In the genomic region with DNA sequence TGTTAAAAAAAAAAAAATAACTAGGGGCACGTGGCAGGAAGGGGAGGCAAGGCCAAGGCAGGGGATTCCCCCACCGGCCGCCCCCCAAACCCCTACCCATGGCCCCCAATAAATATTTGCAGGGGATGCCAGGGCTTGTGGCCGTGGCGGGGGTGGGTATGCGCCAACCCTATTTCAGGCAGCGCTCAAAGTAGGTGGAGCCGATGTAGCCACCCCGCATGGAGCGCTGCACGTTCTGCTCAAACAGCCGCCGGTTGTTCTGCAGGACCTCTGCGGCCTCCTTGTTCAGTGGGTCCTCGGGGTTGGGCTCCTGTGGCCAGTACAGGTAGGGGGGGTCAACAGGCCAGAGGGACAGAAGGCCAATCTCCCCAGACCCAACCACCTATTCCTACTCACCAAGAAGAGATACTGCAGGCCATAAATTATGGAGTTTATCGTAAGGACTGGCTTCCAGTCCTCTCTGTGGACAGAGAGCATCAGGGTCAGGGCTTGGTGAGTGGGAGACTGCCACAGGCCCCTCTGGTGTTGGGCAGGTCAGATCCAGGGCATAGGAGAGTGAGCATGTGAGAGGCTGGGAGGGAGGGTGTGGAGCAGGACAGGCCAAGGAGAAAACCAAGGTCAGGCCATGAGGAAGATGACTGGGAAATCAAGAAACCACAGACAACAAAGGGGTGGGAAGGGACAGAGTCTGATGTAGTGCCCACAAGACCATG, we compare ENCODE assay signal across 2 cellular contexts.
TF ChIP-seq lines count a peak whose summit lies in the region.

No MANE protein-coding gene starts in this region.

TF ChIP-seq in SK-N-SH, 30 proteins besides CTCF, POLR2A, EP300 and RAD21:
- TF ChIP-seq GABPA (IDR thresholded peaks at IDR 0.05; ENCODE audit: low read depth) (no peak), GATA2 (CRISPR knock-in tag; IDR thresholded peaks at IDR 0.05) (no peak), FOXM1 (IDR thresholded peaks at IDR 0.05; ENCODE audit: low read depth) (no peak), JUND (IDR thresholded peaks at IDR 0.05) (no peak), TEAD4 (IDR thresholded peaks at IDR 0.05; ENCODE audit: borderline replicate concordance, insufficient read depth) (no peak), NFIC (IDR thresholded peaks at IDR 0.05; ENCODE audit: borderline replicate concordance) (no peak)
- TF ChIP-seq, protein P1, sequence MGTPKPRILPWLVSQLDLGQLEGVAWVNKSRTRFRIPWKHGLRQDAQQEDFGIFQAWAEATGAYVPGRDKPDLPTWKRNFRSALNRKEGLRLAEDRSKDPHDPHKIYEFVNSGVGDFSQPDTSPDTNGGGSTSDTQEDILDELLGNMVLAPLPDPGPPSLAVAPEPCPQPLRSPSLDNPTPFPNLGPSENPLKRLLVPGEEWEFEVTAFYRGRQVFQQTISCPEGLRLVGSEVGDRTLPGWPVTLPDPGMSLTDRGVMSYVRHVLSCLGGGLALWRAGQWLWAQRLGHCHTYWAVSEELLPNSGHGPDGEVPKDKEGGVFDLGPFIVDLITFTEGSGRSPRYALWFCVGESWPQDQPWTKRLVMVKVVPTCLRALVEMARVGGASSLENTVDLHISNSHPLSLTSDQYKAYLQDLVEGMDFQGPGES (IDR thresholded peaks at IDR 0.05; ENCODE audit: low read depth, low read length), result no peak

TF ChIP-seq in SK-N-SH treated with all-trans-retinoic acid at 6 μM for 48 hours, 23 proteins besides CTCF, POLR2A, EP300 and RAD21:
- no peak for TF ChIP-seq ZNF565 (CRISPR knock-in tag; conservative IDR thresholded peaks at IDR 0.05; ENCODE audit: low read depth)
- TF ChIP-seq, protein P2, sequence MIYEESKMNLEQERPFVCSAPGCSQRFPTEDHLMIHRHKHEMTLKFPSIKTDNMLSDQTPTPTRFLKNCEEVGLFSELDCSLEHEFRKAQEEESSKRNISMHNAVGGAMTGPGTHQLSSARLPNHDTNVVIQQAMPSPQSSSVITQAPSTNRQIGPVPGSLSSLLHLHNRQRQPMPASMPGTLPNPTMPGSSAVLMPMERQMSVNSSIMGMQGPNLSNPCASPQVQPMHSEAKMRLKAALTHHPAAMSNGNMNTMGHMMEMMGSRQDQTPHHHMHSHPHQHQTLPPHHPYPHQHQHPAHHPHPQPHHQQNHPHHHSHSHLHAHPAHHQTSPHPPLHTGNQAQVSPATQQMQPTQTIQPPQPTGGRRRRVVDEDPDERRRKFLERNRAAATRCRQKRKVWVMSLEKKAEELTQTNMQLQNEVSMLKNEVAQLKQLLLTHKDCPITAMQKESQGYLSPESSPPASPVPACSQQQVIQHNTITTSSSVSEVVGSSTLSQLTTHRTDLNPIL (CRISPR knock-in tag; IDR thresholded peaks at IDR 0.05; ENCODE audit: low read depth), result no peak
- TF ChIP-seq SNAI2 (CRISPR knock-in tag; IDR thresholded peaks at IDR 0.05), result no peak
